30 cellular contexts compared by ENCODE assay signal in genomic region chr12:47920913-47921312, GRCh38. TPM values are rescaled to one million over a fixed set of nuclear protein-coding genes. Genes with fewer than 3 reads are reported as not detected.
"Had no signal": no experiment of that assay in that cellular context is flagged by ENCODE, and none has a peak within 500 bp of the region (broad histone marks: within the 10 kb centered on the region; RNA-seq: fewer than 3 reads in every experiment).

No MANE protein-coding gene starts in this region.

- H3K36me3 Mint-ChIP-seq: activated naive CD4-positive, alpha-beta T cell treated with anti-CD3 and anti-CD28 coated beads, Interleukin-2, amount 10 ng/mL, durations not matched to agents 7 days and 5 days; activated naive CD4-positive, alpha-beta T cell treated with anti-CD3 and anti-CD28 coated beads, Interleukin-2, amount 50 U/mL, for 24 hours; activated naive CD8-positive, alpha-beta T cell; activated naive CD8-positive, alpha-beta T cell treated with anti-CD3 and anti-CD28 coated beads, Interleukin-2, amount 10 ng/mL, durations not matched to agents 7 days and 5 days; brain; T-cell had no signal

- H3K27me3 Mint-ChIP-seq: activated naive CD4-positive, alpha-beta T cell treated with anti-CD3 and anti-CD28 coated beads, Interleukin-2, amount 50 U/mL, for 24 hours had no signal

- H3K36me3 ChIP-seq: ascending aorta, cardiac muscle cell had no signal

- ATAC-seq: activated CD8-positive, alpha-beta T cell treated with anti-CD3 and anti-CD28 coated beads, Interleukin-2, amount 10 ng/mL, durations not matched to agents 7 days and 5 days; activated naive CD8-positive, alpha-beta T cell treated with anti-CD3 and anti-CD28 coated beads, Interleukin-2, amount 50 U/mL, for 24 hours; T-cell had no signal

- H3K9me3 Mint-ChIP-seq: activated B cell treated with CpG ODN at 0.5 μM for 24 hours; activated CD4-positive, alpha-beta memory T cell treated with anti-CD3 and anti-CD28 coated beads, Interleukin-2, amount 10 ng/mL, durations not matched to agents 7 days and 5 days; activated CD4-positive, alpha-beta T cell treated with anti-CD3 and anti-CD28 coated beads, Interleukin-2, amount 10 ng/mL, durations not matched to agents 7 days and 5 days; activated naive CD4-positive, alpha-beta T cell treated with anti-CD3 and anti-CD28 coated beads, Interleukin-2, amount 10 ng/mL, durations not matched to agents 7 days and 5 days; activated naive CD4-positive, alpha-beta T cell treated with anti-CD3 and anti-CD28 coated beads, Interleukin-2, amount 50 U/mL, for 24 hours; activated naive CD8-positive, alpha-beta T cell treated with anti-CD3 and anti-CD28 coated beads, Interleukin-2, amount 10 ng/mL, durations not matched to agents 7 days and 5 days; activated naive CD8-positive, alpha-beta T cell treated with anti-CD3 and anti-CD28 coated beads, Interleukin-2, amount 50 U/mL, for 24 hours; activated T-cell treated with anti-CD3 and anti-CD28 coated beads, Interleukin-2, amount 50 U/mL, for 24 hours; activated T-helper 2 cell treated with anti-CD3 and anti-CD28 coated beads, Interferon-gamma antibody, Interleukin-2, Interleukin-4, amounts not matched to agents 10 μg/mL and 5 μg/mL and 100 μg/mL, durations not matched to agents 14 hours and 24 hours and 36 hours; T-cell; T-helper 2 cell treated with Interferon-gamma antibody and Interleukin-4, amounts not matched to agents 5 μg/mL and 100 μg/mL, for 36 hours had no signal

- H3K4me3 ChIP-seq: ascending aorta, cardiac muscle cell had no signal

- H3K4me1 Mint-ChIP-seq: activated B cell treated with CpG ODN at 0.5 μM for 24 hours; activated CD4-positive, alpha-beta T cell treated with anti-CD3 and anti-CD28 coated beads, Interleukin-2, amount 10 ng/mL, durations not matched to agents 7 days and 5 days; activated naive CD4-positive, alpha-beta T cell treated with anti-CD3 and anti-CD28 coated beads, Interleukin-2, amount 10 ng/mL, durations not matched to agents 7 days and 5 days; activated naive CD4-positive, alpha-beta T cell treated with anti-CD3 and anti-CD28 coated beads, Interleukin-2, amount 50 U/mL, for 24 hours; activated naive CD8-positive, alpha-beta T cell treated with anti-CD3 and anti-CD28 coated beads, Interleukin-2, amount 10 ng/mL, durations not matched to agents 7 days and 5 days; brain; T-cell had no signal

- H3K27me3 ChIP-seq: ascending aorta had no signal

- H3K9me3 ChIP-seq: ascending aorta had no signal

- H3K4me3 Mint-ChIP-seq: activated B cell treated with CpG ODN at 0.5 μM for 24 hours; activated CD4-positive, alpha-beta memory T cell treated with anti-CD3 and anti-CD28 coated beads, Interleukin-2, amount 10 ng/mL, durations not matched to agents 7 days and 5 days; activated CD4-positive, alpha-beta T cell treated with anti-CD3 and anti-CD28 coated beads, Interleukin-2, amount 10 ng/mL, durations not matched to agents 7 days and 5 days; activated CD8-positive, alpha-beta T cell treated with anti-CD3 and anti-CD28 coated beads, Interleukin-2, amount 10 ng/mL, durations not matched to agents 7 days and 5 days; activated naive CD4-positive, alpha-beta T cell treated with anti-CD3 and anti-CD28 coated beads, Interleukin-2, amount 10 ng/mL, durations not matched to agents 7 days and 5 days; activated naive CD4-positive, alpha-beta T cell treated with anti-CD3 and anti-CD28 coated beads, Interleukin-2, amount 50 U/mL, for 24 hours; activated naive CD8-positive, alpha-beta T cell; activated naive CD8-positive, alpha-beta T cell treated with anti-CD3 and anti-CD28 coated beads, Interleukin-2, amount 10 ng/mL, durations not matched to agents 7 days and 5 days; activated naive CD8-positive, alpha-beta T cell treated with anti-CD3 and anti-CD28 coated beads, Interleukin-2, amount 50 U/mL, for 24 hours; activated T-cell treated with anti-CD3 and anti-CD28 coated beads, Interleukin-2, amount 50 U/mL, for 24 hours; brain; T-cell; T-helper 2 cell treated with Interferon-gamma antibody and Interleukin-4, amounts not matched to agents 5 μg/mL and 100 μg/mL, for 36 hours had no signal

- DNase-seq: activated B cell treated with CpG ODN at 0.5 μM for 24 hours; activated CD4-positive, alpha-beta memory T cell treated with anti-CD3 and anti-CD28 coated beads, Interleukin-2, amount 10 ng/mL, durations not matched to agents 7 days and 5 days; activated CD4-positive, alpha-beta T cell treated with anti-CD3 and anti-CD28 coated beads for 4 hours; activated CD4-positive, alpha-beta T cell treated with anti-CD3 and anti-CD28 coated beads, Interleukin-2, amount 10 ng/mL, durations not matched to agents 7 days and 5 days; activated CD4-positive, alpha-beta T cell treated with anti-CD3 and anti-CD28 coated beads, Interleukin-2, amount 50 U/mL, for 48 hours; activated CD4-positive, CD25-positive, alpha-beta regulatory T cell treated with anti-CD3 and anti-CD28 coated beads, Interleukin-2, amount 50 U/mL, for 72 hours; activated CD8-positive, alpha-beta memory T cell treated with anti-CD3 and anti-CD28 coated beads for 24 hours; activated CD8-positive, alpha-beta memory T cell treated with anti-CD3 and anti-CD28 coated beads, Interleukin-2, amount 50 U/mL, for 4 hours; activated CD8-positive, alpha-beta T cell treated with anti-CD3 and anti-CD28 coated beads, Interleukin-2, amount 10 ng/mL, durations not matched to agents 7 days and 5 days; activated gamma-delta T cell; activated naive CD4-positive, alpha-beta T cell treated with anti-CD3 and anti-CD28 coated beads, Interleukin-2, amount 10 ng/mL, durations not matched to agents 7 days and 5 days; activated naive CD4-positive, alpha-beta T cell treated with Interleukin-2 at 50 U/mL for 16 hours; activated naive CD8-positive, alpha-beta T cell treated with anti-CD3 and anti-CD28 coated beads, Interleukin-2, amount 10 ng/mL, durations not matched to agents 7 days and 5 days; activated naive CD8-positive, alpha-beta T cell treated with anti-CD3 and anti-CD28 coated beads, Interleukin-2, amount 50 U/mL, for 24 hours; activated T-cell treated with anti-CD3 and anti-CD28 coated beads, Interleukin-2, amount 50 U/mL, for 24 hours; activated T-cell treated with anti-CD3 and anti-CD28 coated beads, Interleukin-2, amount 50 U/mL, for 48 hours; amygdala; anterior cingulate cortex; central memory CD4-positive, alpha-beta T cell; T-cell; T-helper 2 cell; T-helper 9 cell had no signal

- H3K27ac Mint-ChIP-seq: activated B cell treated with CpG ODN at 0.5 μM for 24 hours; activated CD4-positive, alpha-beta memory T cell treated with anti-CD3 and anti-CD28 coated beads, Interleukin-2, amount 10 ng/mL, durations not matched to agents 7 days and 5 days; activated CD4-positive, alpha-beta T cell treated with anti-CD3 and anti-CD28 coated beads, Interleukin-2, amount 10 ng/mL, durations not matched to agents 7 days and 5 days; activated CD8-positive, alpha-beta T cell treated with anti-CD3 and anti-CD28 coated beads, Interleukin-2, amount 10 ng/mL, durations not matched to agents 7 days and 5 days; activated naive CD4-positive, alpha-beta T cell treated with anti-CD3 and anti-CD28 coated beads, Interleukin-2, amount 10 ng/mL, durations not matched to agents 7 days and 5 days; activated naive CD4-positive, alpha-beta T cell treated with anti-CD3 and anti-CD28 coated beads, Interleukin-2, amount 50 U/mL, for 24 hours; activated naive CD8-positive, alpha-beta T cell; activated naive CD8-positive, alpha-beta T cell treated with anti-CD3 and anti-CD28 coated beads, Interleukin-2, amount 10 ng/mL, durations not matched to agents 7 days and 5 days; activated naive CD8-positive, alpha-beta T cell treated with anti-CD3 and anti-CD28 coated beads, Interleukin-2, amount 50 U/mL, for 24 hours; activated T-cell treated with anti-CD3 and anti-CD28 coated beads, Interleukin-2, amount 50 U/mL, for 24 hours; activated T-helper 2 cell treated with anti-CD3 and anti-CD28 coated beads, Interferon-gamma antibody, Interleukin-2, Interleukin-4, amounts not matched to agents 10 μg/mL and 5 μg/mL and 100 μg/mL, durations not matched to agents 14 hours and 24 hours and 36 hours; brain; T-cell; T-helper 2 cell treated with Interferon-gamma antibody and Interleukin-4, amounts not matched to agents 5 μg/mL and 100 μg/mL, for 36 hours had no signal

- H3K27ac ChIP-seq: ascending aorta, cardiac muscle cell, VCaP had no signal

- H3K4me1 ChIP-seq: ascending aorta had no signal

RNA-seq across cellular contexts. Expression of gene VDR, which starts 16.1 kb away (rescaled TPM):
- total RNA-seq: cardiac muscle cell had no signal
- polyA plus RNA-seq: cardiac muscle cell had no signal
